In genomic region chr12:55002355-55002754, GRCh38 we compare ENCODE assay signal across 9 cellular contexts. TPM values are rescaled to one million over a fixed set of nuclear protein-coding genes. Genes with fewer than 3 reads are reported as not detected.
"Had no signal": no experiment of that assay in that cellular context is flagged by ENCODE, and none has a peak within 500 bp of the region (broad histone marks: within the 10 kb centered on the region; RNA-seq: fewer than 3 reads in every experiment).

No MANE protein-coding gene starts in this region.

- H3K4me2 ChIP-seq: KMS-11 had no signal

- DNase-seq: GOT3, H9, HCEC 1CT, IMR-90, KBM-7 had no signal

- H3K27ac ChIP-seq: KMS-11 had no signal

- FAIRE-seq: H54, HTR-8/SVneo had no signal

- H3K9ac ChIP-seq: KMS-11 had no signal

RNA-seq across cellular contexts. Expression of gene NEUROD4, which starts 17.4 kb away (rescaled TPM):
- total RNA-seq: H9, HT-29, IMR-90 had no signal
- polyA plus RNA-seq: IMR-90 had no signal

RNA-seq across cellular contexts. Expression of gene TESPA1, which starts 17.8 kb away (rescaled TPM):
- total RNA-seq: H9, HT-29, IMR-90 had no signal
- polyA plus RNA-seq: IMR-90 had no signal
